Comparison of ENCODE assay signal across 22 cellular contexts in genomic region chr2:124877065-124877671, GRCh38.
DNase-seq lines count a peak whose midpoint lies in the region; ATAC-seq, FAIRE-seq and TF ChIP-seq lines count a peak whose summit lies in the region.
"Had no signal": no experiment of that assay in that cellular context is flagged by ENCODE, and none has a peak within 500 bp of the region (broad histone marks: within the 10 kb centered on the region; RNA-seq: fewer than 3 reads in every experiment).

No MANE protein-coding gene starts in this region.

- no peak overlapping the region for H3K18ac ChIP-seq in IMR-90 (ENCODE audit: low read depth, low read length)

- no peak overlapping the region for H2AFZ ChIP-seq in IMR-90 (replicated peaks; ENCODE audit: low read length, poor library complexity)
- no peak overlapping the region for H2AFZ ChIP-seq in GM12878 (ENCODE audit: control insufficient read depth, low read depth, low read length)

- dilution Hi-C loops in IMR-90 (cut with HindIII; ENCODE audit: low sequenced_read_pairs, unreplicated experiment) = no loop called here

- no peak overlapping the region for H3K23ac ChIP-seq in IMR-90 (ENCODE audit: low read depth, low read length)

- no peak overlapping the region for H2AK9ac ChIP-seq in IMR-90 (replicated peaks; ENCODE audit: low read depth, low read length, poor library complexity)

- H4K91ac ChIP-seq in IMR-90 (ENCODE audit: insufficient read depth, low read depth, low read length) = no peak overlapping the region

- RAD21 ChIA-PET in GM12878 (lab: Charles Lee; ENCODE audit: unreplicated experiment) = no interaction called here

- H3K4ac ChIP-seq in IMR-90 (ENCODE audit: low read depth, low read length) = no peak overlapping the region

- H2BK5ac ChIP-seq in IMR-90 (ENCODE audit: low read depth, low read length, poor library complexity, severe bottlenecking) = no peak overlapping the region

- in situ Hi-C loops in Caki2 (cut with HindIII; ENCODE audit: low pct_unique_long_range_greater_than_20kb, low sequenced_read_pairs) (no loop called here), IMR-90 (cut with MboI; ENCODE audit: low sequenced_read_pairs) (no loop called here), GM12878 (cut with MboI) (no loop called here)

- H3K4me1 ChIP-seq in IMR-90 (ENCODE audit: control insufficient read depth, insufficient read depth, low read length) (no peaks in the 10 kb centered on the region), GM12878 (ENCODE audit: control insufficient read depth, insufficient read depth, low read length) (no peaks in the 10 kb centered on the region)
- H3K4me1 ChIP-seq: breast epithelium, prostate gland had no signal

- H3K14ac ChIP-seq in IMR-90 (replicated peaks; ENCODE audit: low read depth, low read length) = no peak overlapping the region

- DNase-seq in Caki2 (ENCODE audit: low read depth) = peak; percentile 10
- DNase-seq in IMR-90 = peak; percentile 81
- no peak for DNase-seq in GM12878 (ENCODE audit: low read depth, low spot score)
- peak; percentile 5 for DNase-seq in medulla oblongata (ENCODE audit: extremely low spot score)
- DNase-seq in NCI-H1092 treated with DMSO at 0.1 percent for 48 hours (lab: John Stamatoyannopoulos, UW) = no peak
- no peak for DNase-seq in activated T-cell treated with anti-CD3 and anti-CD28 coated beads for 4 hours
- DNase-seq in NCI-H1694 (lab: John Stamatoyannopoulos, UW) = no peak
- DNase-seq: ACHN; activated CD8-positive, alpha-beta memory T cell treated with anti-CD3 and anti-CD28 coated beads, Interleukin-2, amount 10 ng/mL, durations not matched to agents 7 days and 5 days; activated naive CD4-positive, alpha-beta T cell; CD8-positive, alpha-beta T cell; effector memory CD4-positive, alpha-beta T cell; EL; NCI-H146; NCI-H226; NK-92 treated with Interleukin-12 subunit alpha and Interleukin-12 subunit beta, amount 100 ng/mL, for 24 hours; SHP77; stimulated activated naive CD8-positive, alpha-beta T cell treated with anti-CD3 and anti-CD28 coated beads, Interleukin-15, Interleukin-2, amounts not matched to agents 100 U/mL and 50 U/mL, for 24 hours had no signal

- CTCF ChIA-PET in IMR-90 (lab: Yijun Ruan, JAX) (no interaction called here), GM12878 (lab: Yijun Ruan, JAX) (interaction anchor here (0.5 kb wide), 1 partner anchor 533 kb away, joined by 4 read pairs; no protein-coding TSS in a partner anchor)

- WGBS in IMR-90 (ENCODE audit: extremely low coverage in 2 of 2, insufficient read length in 1 of 2), 2 experiments = no CpG with 5 or more reads among the region's 4 CpGs
- WGBS in GM12878 (ENCODE audit: insufficient coverage, insufficient replicate concordance, low lambda C conversion rate, missing lambda C conversion rate) = 3% methylated on average over 4 of the region's 4 CpGs

- H3K56ac ChIP-seq in IMR-90 (ENCODE audit: extremely low read depth, insufficient read depth, low read length) = no peak overlapping the region

- H4K8ac ChIP-seq in IMR-90 (ENCODE audit: low read depth in 2 of 2, low read length in 2 of 2) = no peak overlapping the region

- H3K9ac ChIP-seq in IMR-90 (ENCODE audit: low read depth, low read length) (no peak overlapping the region), GM12878 (ENCODE audit: control insufficient read depth, insufficient read depth, low read length) (no peak overlapping the region)

- POLR2A ChIA-PET in IMR-90 (lab: Charles Lee; ENCODE audit: unreplicated experiment) = no interaction called here
- POLR2A ChIA-PET in GM12878 (lab: Charles Lee) = no interaction called here

- H3K79me2 ChIP-seq in GM12878 (ENCODE audit: control insufficient read depth, insufficient read depth, low read length) = no peaks in the 10 kb centered on the region

- intact Hi-C loops in IMR-90 (cut with micrococcal nuclease) = loop anchor here (1.0 kb wide), 1 partner anchor 11 kb away; no protein-coding TSS in a partner anchor
- intact Hi-C loops in GM12878 (cut with micrococcal nuclease; ENCODE audit: unreplicated experiment) = no loop called here

- TF ChIP-seq CTCF in IMR-90 (conservative IDR thresholded peaks at IDR 0.05; ENCODE audit: low read depth, low read length) (no peak), GM12878 (IDR thresholded peaks at IDR 0.05 in 2 of 3, conservative IDR thresholded peaks at IDR 0.05 in 1 of 3; ENCODE audit: control insufficient read depth in 2 of 3, extremely low read depth in 1 of 3, insufficient read depth in 1 of 3, low read depth in 3 of 3, low read length in 3 of 3) (no peak)

- no peaks in the 10 kb centered on the region for H3K27me3 ChIP-seq in IMR-90 (ENCODE audit: control insufficient read depth, insufficient read depth, low read length)
- H3K27me3 ChIP-seq in GM12878 (replicated peaks in 1 of 2; ENCODE audit: control insufficient read depth in 2 of 2, insufficient read depth in 2 of 2, low read length in 1 of 2) = no peaks in the 10 kb centered on the region
- H3K27me3 ChIP-seq: breast epithelium had no signal

- H3K27ac ChIP-seq in IMR-90 (ENCODE audit: insufficient read depth, low read length) (no peak overlapping the region), GM12878 (ENCODE audit: control insufficient read depth, insufficient read depth) (no peak overlapping the region)
- H3K27ac ChIP-seq: breast epithelium, prostate gland had no signal

- H3K9me3 ChIP-seq in IMR-90 (ENCODE audit: control insufficient read depth, insufficient read depth, low read length) = no peaks in the 10 kb centered on the region
- H3K9me3 ChIP-seq in GM12878 (replicated peaks; ENCODE audit: control insufficient read depth, insufficient read depth, low read length) = no peaks in the 10 kb centered on the region
- H3K9me3 ChIP-seq: breast epithelium, prostate gland had no signal

- no peak overlapping the region for H2BK120ac ChIP-seq in IMR-90 (ENCODE audit: low read depth, low read length)

- no peak overlapping the region for H4K5ac ChIP-seq in IMR-90 (ENCODE audit: low read depth, low read length)

- H3K9me1 ChIP-seq in IMR-90 (ENCODE audit: insufficient read depth, low read length) = no peaks in the 10 kb centered on the region

- H2BK15ac ChIP-seq in IMR-90 (ENCODE audit: low read depth, low read length) = no peak overlapping the region

- BruUV-seq in IMR-90 (replicated peaks; lab: Mats Ljungman, UMichigan) = no TSS peak
- BruUV-seq in GM12878 (replicated peaks; lab: Mats Ljungman, UMichigan) = no TSS peak

- H3K4me2 ChIP-seq in IMR-90 (ENCODE audit: low read depth, low read length) (peak overlapping the region; percentile 19; the same call in 1 of the 2 replicates), GM12878 (ENCODE audit: control insufficient read depth, insufficient read depth) (no peak overlapping the region)

- H3K4me3 ChIP-seq in IMR-90 (ENCODE audit: insufficient read depth, low read depth, low read length) (no peak overlapping the region), GM12878 (no peak overlapping the region)
- H3K4me3 ChIP-seq: breast epithelium, prostate gland had no signal

- no peak overlapping the region for H2AK5ac ChIP-seq in IMR-90 (ENCODE audit: low read depth, low read length)

- ATAC-seq in IMR-90 (ENCODE audit: low read depth) (peak; percentile 96), GM12878 (peak; percentile 89), GM19035 (IDR thresholded peaks at IDR 0.05; ENCODE audit: unreplicated experiment) (no peak)
- ATAC-seq: activated CD8-positive, alpha-beta memory T cell treated with anti-CD3 and anti-CD28 coated beads, Interleukin-2, amount 10 ng/mL, durations not matched to agents 7 days and 5 days; CD8-positive, alpha-beta T cell; natural killer cell treated with Interleukin-12 subunit alpha and Interleukin-12 subunit beta and Interleukin-15 and Interleukin-18, amount 100 ng/mL, for 72 hours; stimulated activated naive CD8-positive, alpha-beta T cell treated with anti-CD3 and anti-CD28 coated beads, Interleukin-15, Interleukin-2, amounts not matched to agents 100 U/mL and 50 U/mL, for 24 hours had no signal

- H3K36me3 ChIP-seq in IMR-90 (ENCODE audit: control insufficient read depth, insufficient read depth, low read length) (no peaks in the 10 kb centered on the region), GM12878 (ENCODE audit: control insufficient read depth in 2 of 2, insufficient read depth in 2 of 2, low read length in 1 of 2) (no peaks in the 10 kb centered on the region)
- H3K36me3 ChIP-seq: breast epithelium, prostate gland had no signal

- no peak for FAIRE-seq in GM12878 (lab: Jason Lieb, UNC)

- H2BK20ac ChIP-seq in IMR-90 (ENCODE audit: low read depth, low read length) = no peak overlapping the region

- TF ChIP-seq POLR2A in IMR-90 (IDR thresholded peaks at IDR 0.05; ENCODE audit: low read depth, low read length) (no peak), GM12878 (IDR thresholded peaks at IDR 0.05; ENCODE audit: low read depth, low read length) (no peak)

- SMC1A ChIA-PET in GM12878 (lab: Charles Lee; ENCODE audit: uncharacterized antibody, unreplicated experiment) = no interaction called here

- H3K79me1 ChIP-seq in IMR-90 (ENCODE audit: low read depth in 1 of 2, low read length in 2 of 2) = no peaks in the 10 kb centered on the region

- H4K20me1 ChIP-seq in IMR-90 (ENCODE audit: insufficient read depth, low read length) = no peaks in the 10 kb centered on the region
- H4K20me1 ChIP-seq in GM12878 (ENCODE audit: control insufficient read depth, insufficient read depth) = no peaks in the 10 kb centered on the region

- no peak for TF ChIP-seq EP300 in GM12878 (IDR thresholded peaks at IDR 0.05; ENCODE audit: borderline replicate concordance in 1 of 2, control insufficient read depth in 1 of 2, low read depth in 2 of 2, low read length in 2 of 2)

- TF ChIP-seq RAD21 in IMR-90 (IDR thresholded peaks at IDR 0.05; ENCODE audit: low read length) (no peak), GM12878 (IDR thresholded peaks at IDR 0.05; ENCODE audit: insufficient read depth, low read depth, low read length) (no peak)

TF ChIP-seq in IMR-90, 13 proteins besides CTCF, POLR2A, EP300 and RAD21 (continues in another document):
- TF ChIP-seq SMC3 (IDR thresholded peaks at IDR 0.05; ENCODE audit: low read depth, low read length) (no peak), MAFK (IDR thresholded peaks at IDR 0.05; ENCODE audit: low read depth, low read length) (no peak), CEBPB (IDR thresholded peaks at IDR 0.05; ENCODE audit: low read depth, low read length) (peak; percentile 4; the same call in 1 of the 2 replicates), NFE2L2 (IDR thresholded peaks at IDR 0.05; ENCODE audit: low read depth, low read length) (no peak)

TF ChIP-seq in GM12878, 131 proteins besides CTCF, POLR2A, EP300 and RAD21 (continues in another document):
- TF ChIP-seq BRCA1 (IDR thresholded peaks at IDR 0.05; ENCODE audit: low read depth, low read length) (no peak), HDGF (IDR thresholded peaks at IDR 0.05) (no peak), NR2F1 (conservative IDR thresholded peaks at IDR 0.05) (no peak), GATAD2B (conservative IDR thresholded peaks at IDR 0.05; ENCODE audit: low read depth) (no peak), ZBED1 (IDR thresholded peaks at IDR 0.05; ENCODE audit: borderline replicate concordance) (peak; percentile 70; the same call in 1 of the 2 replicates), JUNB (IDR thresholded peaks at IDR 0.05) (peak; percentile 86), MAX (IDR thresholded peaks at IDR 0.05; ENCODE audit: low read depth, low read length) (no peak)

Comparison
In these comparisons a context has a peak if more than half of its experiments do, and no peak if none do; other contexts are left out.
1. DNase-seq: peak in Caki2 (single experiment), IMR-90 (single experiment) and medulla oblongata (single experiment); none in GM12878 (single experiment), NCI-H1092 treated with DMSO at 0.1 percent for 48 hours (single experiment), activated T-cell treated with anti-CD3 and anti-CD28 coated beads for 4 hours (single experiment) and NCI-H1694 (single experiment).